In genomic region chr16:3013491-3013951, GRCh38 we compare ENCODE assay signal across 22 cellular contexts.
DNase-seq lines count a peak whose midpoint lies in the region; ATAC-seq and TF ChIP-seq lines count a peak whose summit lies in the region.
"Had no signal": no experiment of that assay in that cellular context is flagged by ENCODE, and none has a peak within 500 bp of the region (broad histone marks: within the 10 kb centered on the region; RNA-seq: fewer than 3 reads in every experiment).

No MANE protein-coding gene starts in this region.

- ATAC-seq in RWPE2 (ENCODE audit: low read depth): 0 out of 3 replicates have a peak, but pooled peaks have one; percentile 1
- no peak for ATAC-seq in HG02623 (IDR thresholded peaks at IDR 0.05; ENCODE audit: unreplicated experiment)
- no peak for ATAC-seq in HG03378 (IDR thresholded peaks at IDR 0.05; ENCODE audit: unreplicated experiment)
- no peak for ATAC-seq in HG03565 (IDR thresholded peaks at IDR 0.05; ENCODE audit: unreplicated experiment)
- ATAC-seq: activated T-helper 17 cell treated with anti-CD3 and anti-CD28 coated beads, Interleukin-2, amount 50 U/mL, for 72 hours; stimulated activated naive CD8-positive, alpha-beta T cell treated with anti-CD3 and anti-CD28 coated beads, Interleukin-15, Interleukin-2, amounts not matched to agents 100 U/mL and 50 U/mL, for 24 hours had no signal

- H3K4me1 ChIP-seq in RWPE2 (ENCODE audit: insufficient read depth, poor library complexity, severe bottlenecking): peaks cover 20% of the 10 kb centered on the region

- H3K27ac ChIP-seq in RWPE2 (ENCODE audit: poor library complexity, severe bottlenecking): no peak overlapping the region
- H3K27ac ChIP-seq: 22Rv1, RWPE1 had no signal

- DNase-seq in DMS53 (lab: John Stamatoyannopoulos, UW): peak; percentile 26
- DNase-seq in DMS53 treated with DMSO at 0.1 percent for 48 hours (lab: John Stamatoyannopoulos, UW; ENCODE audit: unreplicated experiment): no peak
- no peak for DNase-seq in RWPE2 (ENCODE audit: low spot score)
- peak; percentile 81 for DNase-seq in islet precursor cell
- no peak for DNase-seq in nucleus accumbens (lab: John Stamatoyannopoulos, UW)
- DNase-seq: activated B cell treated with CpG ODN at 0.5 μM for 24 hours; activated CD4-positive, alpha-beta T cell treated with anti-CD3 and anti-CD28 coated beads, Interleukin-2, amount 50 U/mL, for 4 hours; activated CD8-positive, alpha-beta memory T cell treated with anti-CD3 and anti-CD28 coated beads, Interleukin-2, amount 50 U/mL, for 4 hours; CD8-positive, alpha-beta memory T cell; cerebellar nuclear complex; foreskin fibroblast; mammary epithelial cell; NCI-H524 treated with DMSO at 0.1 percent for 48 hours; stimulated activated CD4-positive, alpha-beta T cell treated with anti-CD3 and anti-CD28 coated beads, Interleukin-4, amount 100 ng/mL, for 1 hour; stimulated activated naive CD8-positive, alpha-beta T cell treated with anti-CD3 and anti-CD28 coated beads, Interleukin-15, Interleukin-2, amounts not matched to agents 100 U/mL and 50 U/mL, for 24 hours; T-helper 9 cell had no signal

- H3K4me3 ChIP-seq in RWPE2 (ENCODE audit: severe bottlenecking): no peak overlapping the region

- no peaks in the 10 kb centered on the region for H3K9me3 ChIP-seq in RWPE2 (ENCODE audit: severe bottlenecking)

- TF ChIP-seq CTCF in RWPE2 (IDR thresholded peaks at IDR 0.05; ENCODE audit: poor library complexity, severe bottlenecking): no peak

- no peaks in the 10 kb centered on the region for H3K36me3 ChIP-seq in RWPE2 (ENCODE audit: low read depth)

- H3K27me3 ChIP-seq in RWPE2 (ENCODE audit: insufficient read depth, poor library complexity, severe bottlenecking): no peaks in the 10 kb centered on the region

Comparison
In these comparisons a context has a peak if more than half of its experiments do, and no peak if none do; other contexts are left out.
1. DNase-seq: peak in DMS53 (single experiment) and islet precursor cell (single experiment); none in DMS53 treated with DMSO at 0.1 percent for 48 hours (single experiment), RWPE2 (single experiment) and nucleus accumbens (0 of 56).